23 cellular contexts compared by ENCODE assay signal in the genomic region with DNA sequence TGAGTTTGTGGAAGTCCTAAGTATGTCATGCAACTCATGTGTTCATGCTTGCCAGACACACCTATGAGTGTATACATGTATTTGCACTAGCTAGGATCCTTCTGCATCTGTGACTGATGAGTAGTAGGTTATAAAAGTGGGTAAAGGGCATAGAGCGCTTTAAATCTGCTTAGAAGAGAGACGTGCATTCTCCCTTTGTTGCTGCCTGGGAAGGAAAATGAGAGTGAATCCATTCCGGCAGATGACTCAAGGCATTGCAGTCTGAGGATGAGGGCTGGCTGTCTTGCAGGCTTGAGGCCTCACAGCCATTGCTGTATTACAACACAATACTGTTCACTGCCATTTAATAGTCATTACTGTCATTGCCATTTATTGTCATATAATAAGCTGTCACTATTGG.
"Had no signal": no experiment of that assay in that cellular context is flagged by ENCODE, and none has a peak within 500 bp of the region (broad histone marks: within the 10 kb centered on the region; RNA-seq: fewer than 3 reads in every experiment).

No MANE protein-coding gene starts in this region.

- ATAC-seq: body of pancreas; effector memory CD8-positive, alpha-beta T cell; heart left ventricle; left ventricle myocardium superior; naive thymus-derived CD4-positive, alpha-beta T cell; right cardiac atrium; stimulated activated effector memory CD8-positive, alpha-beta T cell treated with anti-CD3 and anti-CD28 coated beads, Interleukin-12 subunit alpha, Interleukin-12 subunit beta, amount 100 ng/mL, for 72 hours had no signal

- H2AFZ ChIP-seq: parathyroid adenoma had no signal

- H3K9me3 ChIP-seq: adrenal gland, body of pancreas, heart left ventricle, thoracic aorta, uterus had no signal

- H3K36me3 ChIP-seq: adrenal gland, cardiac muscle cell, heart left ventricle, thoracic aorta, uterus had no signal

- DNase-seq: activated CD4-positive, alpha-beta T cell treated with anti-CD3 and anti-CD28 coated beads for 4 hours; activated CD4-positive, alpha-beta T cell treated with anti-CD3 and anti-CD28 coated beads, Interleukin-2, amount 50 U/mL, for 4 hours; activated effector memory CD4-positive, alpha-beta T cell treated with Interleukin-2 at 50 U/mL for 16 hours; activated naive CD4-positive, alpha-beta T cell treated with Interleukin-2 at 50 U/mL for 16 hours; activated T-cell treated with anti-CD3 and anti-CD28 coated beads for 4 hours; aorta; body of pancreas; cortex of kidney; effector memory CD8-positive, alpha-beta T cell; foreskin fibroblast; heart left ventricle; left ventricle myocardium superior; naive thymus-derived CD4-positive, alpha-beta T cell; nucleus accumbens; right cardiac atrium; stimulated activated CD4-positive, alpha-beta T cell treated with anti-CD3 and anti-CD28 coated beads, Interleukin-4, amount 100 ng/mL, for 24 hours; uterus had no signal

- H3K4me1 ChIP-seq: parathyroid adenoma, uterus had no signal

- H3K27me3 ChIP-seq: adrenal gland, body of pancreas, cardiac muscle cell, heart left ventricle, uterus had no signal

- H3K27ac ChIP-seq: adrenal gland, body of pancreas, cardiac muscle cell, parathyroid adenoma, thoracic aorta, uterus, VCaP had no signal

- H3K4me3 ChIP-seq: adrenal gland, body of pancreas, cardiac muscle cell, heart left ventricle, thoracic aorta, uterus had no signal
